Comparison of ENCODE assay signal across 26 cellular contexts in the genomic region with DNA sequence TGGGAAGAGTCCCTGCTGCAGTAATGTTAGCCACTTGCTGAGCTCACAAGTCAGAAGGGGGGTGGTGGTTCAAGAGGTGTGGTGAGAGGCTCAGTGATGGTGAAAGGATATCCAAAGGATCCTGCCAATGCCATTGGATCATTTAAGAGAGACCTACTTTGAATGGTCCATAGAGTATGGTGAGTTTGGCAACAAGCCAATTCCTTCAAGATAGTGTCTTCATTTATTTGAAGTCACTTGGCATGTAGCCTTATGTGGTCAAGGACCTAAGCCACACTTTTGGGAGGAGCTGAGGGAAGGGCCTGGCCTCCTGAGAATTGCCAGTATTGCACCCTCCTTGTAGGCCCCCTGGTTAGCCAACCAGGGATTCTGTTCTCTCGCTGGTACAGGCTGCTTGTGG.
"Had no signal": no experiment of that assay in that cellular context is flagged by ENCODE, and none has a peak within 500 bp of the region (broad histone marks: within the 10 kb centered on the region; RNA-seq: fewer than 3 reads in every experiment).

No MANE protein-coding gene starts in this region.

- H3K4me3 ChIP-seq: esophagus muscularis mucosa, ovary, prostate gland, right atrium auricular region, skin epidermis, thyroid gland had no signal

- H3K27ac Mint-ChIP-seq: activated CD4-positive, alpha-beta T cell treated with anti-CD3 and anti-CD28 coated beads, Interleukin-2, amount 10 ng/mL, durations not matched to agents 7 days and 5 days; activated CD8-positive, alpha-beta T cell treated with anti-CD3 and anti-CD28 coated beads for 36 hours; activated naive CD4-positive, alpha-beta T cell treated with anti-CD3 and anti-CD28 coated beads, Interleukin-2, amount 50 U/mL, for 24 hours; activated T-helper 1 cell treated with anti-CD3 and anti-CD28 coated beads, Interleukin-12 subunit alpha, Interleukin-12 subunit beta, Interleukin-2, Interleukin-4 antibody, amounts not matched to agents 30 ng/mL and 10 ng/mL and 1 ng/mL, durations not matched to agents 14 hours and 24 hours and 36 hours; mesothelial cell of epicardium; natural killer cell treated with Interleukin-12 subunit alpha and Interleukin-12 subunit beta and Interleukin-15 and Interleukin-18, amount 100 ng/mL, for 72 hours; stimulated activated naive CD8-positive, alpha-beta T cell treated with anti-CD3 and anti-CD28 coated beads, Interleukin-15, Interleukin-2, amounts not matched to agents 100 ng/mL and 50 ng/mL, for 24 hours; T-helper 17 cell had no signal

- H3K4me1 Mint-ChIP-seq: mesothelial cell of epicardium had no signal

- ATAC-seq: activated CD4-positive, CD25-positive, alpha-beta regulatory T cell treated with anti-CD3 and anti-CD28 coated beads, Interleukin-2, amount 50 U/mL, for 24 hours; activated CD8-positive, alpha-beta T cell treated with anti-CD3 and anti-CD28 coated beads for 36 hours; T-helper 17 cell had no signal

- H3K27me3 Mint-ChIP-seq: activated CD8-positive, alpha-beta T cell treated with anti-CD3 and anti-CD28 coated beads for 36 hours; activated naive CD4-positive, alpha-beta T cell treated with anti-CD3 and anti-CD28 coated beads, Interleukin-2, amount 50 U/mL, for 24 hours; brain; stimulated activated naive CD8-positive, alpha-beta T cell treated with anti-CD3 and anti-CD28 coated beads, Interleukin-15, Interleukin-2, amounts not matched to agents 100 ng/mL and 50 ng/mL, for 24 hours; T-helper 17 cell had no signal

- DNase-seq: activated CD4-positive, alpha-beta T cell treated with anti-CD3 and anti-CD28 coated beads, Interleukin-2, amount 10 ng/mL, durations not matched to agents 7 days and 5 days; activated CD8-positive, alpha-beta T cell treated with anti-CD3 and anti-CD28 coated beads for 36 hours; activated gamma-delta T cell; anterior cingulate cortex; dermis blood vessel endothelial cell; effector memory CD4-positive, alpha-beta T cell; hippocampal formation; left ventricle myocardium superior; mammary epithelial cell; ovary; stimulated activated CD4-positive, alpha-beta T cell treated with anti-CD3 and anti-CD28 coated beads, Interleukin-1b, Interleukin-23, amount 100 ng/mL, for 48 hours; T-helper 17 cell; thyroid gland had no signal

- H3K9me3 Mint-ChIP-seq: activated CD4-positive, alpha-beta T cell treated with anti-CD3 and anti-CD28 coated beads, Interleukin-2, amount 10 ng/mL, durations not matched to agents 7 days and 5 days; activated CD8-positive, alpha-beta T cell treated with anti-CD3 and anti-CD28 coated beads for 36 hours; activated naive CD4-positive, alpha-beta T cell treated with anti-CD3 and anti-CD28 coated beads, Interleukin-2, amount 50 U/mL, for 24 hours; activated T-helper 1 cell treated with anti-CD3 and anti-CD28 coated beads, Interleukin-12 subunit alpha, Interleukin-12 subunit beta, Interleukin-2, Interleukin-4 antibody, amounts not matched to agents 30 ng/mL and 10 ng/mL and 1 ng/mL, durations not matched to agents 14 hours and 24 hours and 36 hours; natural killer cell treated with Interleukin-12 subunit alpha and Interleukin-12 subunit beta and Interleukin-15 and Interleukin-18, amount 100 ng/mL, for 72 hours; stimulated activated naive CD8-positive, alpha-beta T cell treated with anti-CD3 and anti-CD28 coated beads, Interleukin-15, Interleukin-2, amounts not matched to agents 100 ng/mL and 50 ng/mL, for 24 hours had no signal

- H3K9me3 ChIP-seq: esophagus muscularis mucosa, neutrophil, ovary, prostate gland, right atrium auricular region, thyroid gland had no signal

- H3K4me3 Mint-ChIP-seq: activated CD4-positive, alpha-beta T cell treated with anti-CD3 and anti-CD28 coated beads, Interleukin-2, amount 10 ng/mL, durations not matched to agents 7 days and 5 days; activated CD8-positive, alpha-beta T cell treated with anti-CD3 and anti-CD28 coated beads for 36 hours; activated naive CD4-positive, alpha-beta T cell treated with anti-CD3 and anti-CD28 coated beads, Interleukin-2, amount 50 U/mL, for 24 hours; activated T-helper 1 cell treated with anti-CD3 and anti-CD28 coated beads, Interleukin-12 subunit alpha, Interleukin-12 subunit beta, Interleukin-2, Interleukin-4 antibody, amounts not matched to agents 30 ng/mL and 10 ng/mL and 1 ng/mL, durations not matched to agents 14 hours and 24 hours and 36 hours; brain; mesothelial cell of epicardium; natural killer cell treated with Interleukin-12 subunit alpha and Interleukin-12 subunit beta and Interleukin-15 and Interleukin-18, amount 100 ng/mL, for 72 hours; stimulated activated naive CD8-positive, alpha-beta T cell treated with anti-CD3 and anti-CD28 coated beads, Interleukin-15, Interleukin-2, amounts not matched to agents 100 ng/mL and 50 ng/mL, for 24 hours; T-helper 17 cell had no signal

- H3K36me3 Mint-ChIP-seq: activated naive CD4-positive, alpha-beta T cell treated with anti-CD3 and anti-CD28 coated beads, Interleukin-2, amount 50 U/mL, for 24 hours; brain; mesothelial cell of epicardium; natural killer cell treated with Interleukin-12 subunit alpha and Interleukin-12 subunit beta and Interleukin-15 and Interleukin-18, amount 100 ng/mL, for 72 hours had no signal

- H3K27me3 ChIP-seq: neutrophil, ovary, right atrium auricular region, thyroid gland had no signal

- H3K27ac ChIP-seq: esophagus muscularis mucosa, neutrophil, ovary, prostate gland, skin epidermis, thyroid gland, VCaP had no signal

- H3K36me3 ChIP-seq: esophagus muscularis mucosa, neutrophil, ovary, prostate gland, right atrium auricular region, thyroid gland had no signal

- H3K4me1 ChIP-seq: prostate gland, right atrium auricular region, thyroid gland had no signal
